8 cellular contexts compared by ENCODE assay signal in the genomic region with DNA sequence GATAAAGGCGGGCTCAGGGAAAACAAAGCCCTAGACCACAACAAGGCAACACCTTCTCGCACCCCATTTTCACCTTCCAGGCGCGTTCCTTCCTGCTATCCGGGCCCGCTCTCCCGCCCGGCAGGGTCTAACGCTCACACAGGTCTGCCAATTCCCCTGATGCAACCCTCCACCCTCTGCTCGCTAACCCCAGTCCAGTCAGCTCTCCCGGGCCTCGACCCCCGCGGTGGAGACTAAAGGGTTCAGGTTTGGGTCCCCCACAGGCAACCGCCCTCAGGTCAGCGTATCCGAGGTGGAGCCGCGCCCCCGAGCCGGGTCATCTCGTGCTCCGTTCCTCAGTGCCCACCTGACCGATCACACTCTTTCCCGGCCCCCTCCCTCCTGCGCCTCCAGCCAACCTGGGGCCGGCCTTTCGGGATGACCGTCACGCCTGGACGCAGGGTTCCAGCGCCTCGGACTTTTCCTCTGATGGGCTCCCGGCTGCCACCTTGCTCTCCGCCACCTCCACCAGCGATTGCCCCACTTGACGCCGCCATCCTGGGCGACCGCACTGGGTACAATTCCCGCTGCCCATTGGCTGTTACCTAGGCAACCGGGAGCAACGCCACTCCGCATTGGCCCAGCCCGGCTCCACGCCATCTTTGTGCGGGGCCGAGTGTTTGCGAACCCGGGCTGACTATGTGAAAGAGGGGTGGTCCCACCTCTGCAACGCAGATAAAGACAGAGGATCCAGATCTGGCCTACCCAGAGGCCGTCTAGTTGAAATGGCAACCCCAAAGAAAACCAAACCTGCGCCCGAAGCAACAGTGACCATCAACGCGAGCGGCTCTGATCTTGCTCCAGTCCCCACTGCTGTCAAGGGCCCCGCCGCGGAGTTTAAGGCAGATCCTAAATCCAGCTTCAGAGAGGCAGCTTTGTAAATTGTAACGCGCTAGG. TPM values are rescaled to one million over a fixed set of nuclear protein-coding genes. Genes with fewer than 3 reads are reported as not detected.
A peak's percentile ranks its signal among the peaks of the same experiment; 100 is the strongest.
DNase-seq lines count a peak whose midpoint lies in the region; ATAC-seq lines count a peak whose summit lies in the region.

Gene MORN4 (minus strand): TSS at position 552 of the 936 bp plus-strand sequence. CDS start 13,847 bp downstream, outside the sequence.

- peak within 1 kb of the TSS; percentile 93 for H3K9ac ChIP-seq in endocrine pancreas (ENCODE audit: control insufficient read depth, insufficient read depth, low read length)
- peak within 1 kb of the TSS; percentile 76 for H3K9ac ChIP-seq in mesendoderm (ENCODE audit: low read length)

- H3K79me1 ChIP-seq in mesendoderm (ENCODE audit: low read length): no peaks in the 10 kb centered on the region

- no peak within 1 kb of the TSS for H3K23ac ChIP-seq in mesendoderm (ENCODE audit: low read length)

- no peak within 1 kb of the TSS for H2BK5ac ChIP-seq in mesendoderm (ENCODE audit: low read length)

- H2BK120ac ChIP-seq in mesendoderm (ENCODE audit: low read depth, low read length): no peak within 1 kb of the TSS

- WGBS in mesendoderm (ENCODE audit: extremely low coverage, insufficient coverage, low lambda C conversion rate): no CpG with 5 or more reads among the region's 62 CpGs

- H3K4me1 Mint-ChIP-seq in CD4-positive, alpha-beta memory T cell: peaks cover 7 to 19% (median 14%) of the 10 kb centered on the region in 4 donors

- H3K27ac ChIP-seq in CD4-positive, alpha-beta memory T cell (ENCODE audit: low read depth, low read length): peak within 1 kb of the TSS; percentile 36
- peak within 1 kb of the TSS; percentile 51 for H3K27ac ChIP-seq in mesendoderm (ENCODE audit: low read depth, low read length)

- H3K4me1 ChIP-seq in CD4-positive, alpha-beta memory T cell (ENCODE audit: insufficient read depth, low read length): peaks cover 10% of the 10 kb centered on the region
- H3K4me1 ChIP-seq in endocrine pancreas (ENCODE audit: control insufficient read depth, insufficient read depth, low read length): no peaks in the 10 kb centered on the region
- H3K4me1 ChIP-seq in mesendoderm (ENCODE audit: control insufficient read depth, low read depth, low read length): no peaks in the 10 kb centered on the region

- H3K4me3 ChIP-seq in CD4-positive, alpha-beta memory T cell (ENCODE audit: low read length in 2 of 2): peak within 1 kb of the TSS; percentile 53 to 55
- H3K4me3 ChIP-seq in endocrine pancreas (ENCODE audit: control insufficient read depth, insufficient read depth, low read length) (peak within 1 kb of the TSS; percentile 74), mesendoderm (ENCODE audit: low read length) (peak within 1 kb of the TSS; percentile 55)

- peak; percentile 99 for ATAC-seq in GM19455 (IDR thresholded peaks at IDR 0.05; ENCODE audit: unreplicated experiment)
- ATAC-seq in HG03575 (IDR thresholded peaks at IDR 0.05; ENCODE audit: extremely low read depth, insufficient number of reproducible peaks, low FRiP score, unreplicated experiment): peak; percentile 63

- no peak within 1 kb of the TSS for H3K18ac ChIP-seq in mesendoderm (ENCODE audit: low read length)

- intact Hi-C loops in CD4-positive, alpha-beta memory T cell (cut with micrococcal nuclease): loop anchor here (1.0 to 5.0 kb wide), 4 partner anchors 54 to 206 kb away; partner anchors contain the start of genes AVPI1, EXOSC1, MMS19 and PGAM1

- POLR2A ChIA-PET in CD4-positive, alpha-beta memory T cell (lab: Charles Lee; ENCODE audit: partially characterized antibody): interaction anchor here (0.6 to 1.3 kb wide), 4 partner anchors 8 to 232 kb away, joined by 3 to 5 read pairs (median 4); partner anchors contain the start of gene RRP12

- peaks cover 0 to 5% of the 10 kb centered on the region in 2 donors for H3K36me3 Mint-ChIP-seq in CD4-positive, alpha-beta memory T cell

- H3K79me2 ChIP-seq in mesendoderm (ENCODE audit: control insufficient read depth, insufficient read depth, low read length): no peaks in the 10 kb centered on the region

- peak within 1 kb of the TSS; percentile 92 to 99 (median 97) for H3K4me3 Mint-ChIP-seq in CD4-positive, alpha-beta memory T cell

- H3K27me3 Mint-ChIP-seq in CD4-positive, alpha-beta memory T cell: no peaks in the 10 kb centered on the region

- H3K27ac Mint-ChIP-seq in CD4-positive, alpha-beta memory T cell: peak within 1 kb of the TSS; percentile 83 to 97 (median 91)

- no peak within 1 kb of the TSS for H3K4ac ChIP-seq in mesendoderm (ENCODE audit: low read depth, low read length)

- DNase-seq in CD4-positive, alpha-beta memory T cell: peak; percentile 91 to 92 (median 91)
- DNase-seq in NK-92 (lab: John Stamatoyannopoulos, UW; ENCODE audit: unreplicated experiment) (peak; percentile 23), mesendoderm (peak; percentile 97)
- DNase-seq in activated CD8-positive, alpha-beta memory T cell treated with anti-CD3 and anti-CD28 coated beads, Interleukin-2, amount 50 U/mL, for 24 hours (ENCODE audit: extremely low read depth): peak; percentile 77
- DNase-seq in stimulated activated CD8-positive, alpha-beta memory T cell treated with anti-CD3 and anti-CD28 coated beads, Interleukin-12 subunit alpha, Interleukin-12 subunit beta, amount 100 ng/mL, for 24 hours (ENCODE audit: extremely low read depth): peak; percentile 79

- peaks cover 0 to 4% (median 0%) of the 10 kb centered on the region in 8 donors for H3K9me3 Mint-ChIP-seq in CD4-positive, alpha-beta memory T cell

- no peaks in the 10 kb centered on the region for H3K9me3 ChIP-seq in CD4-positive, alpha-beta memory T cell (ENCODE audit: control insufficient read depth in 1 of 2, low read length in 2 of 2)
- no peaks in the 10 kb centered on the region for H3K9me3 ChIP-seq in endocrine pancreas (ENCODE audit: control insufficient read depth, low read length)

- H4K5ac ChIP-seq in mesendoderm (ENCODE audit: low read length): no peak within 1 kb of the TSS

- H3K36me3 ChIP-seq in CD4-positive, alpha-beta memory T cell (ENCODE audit: insufficient read depth, low read length): no peaks in the 10 kb centered on the region
- H3K36me3 ChIP-seq in endocrine pancreas (ENCODE audit: control insufficient read depth, insufficient read depth, low read length): no peaks in the 10 kb centered on the region
- H3K36me3 ChIP-seq in mesendoderm (ENCODE audit: control insufficient read depth, insufficient read depth, low read length): no peaks in the 10 kb centered on the region

- CTCF ChIA-PET in CD4-positive, alpha-beta memory T cell (lab: Charles Lee; ENCODE audit: partially characterized antibody): interaction anchor here (0.8 kb wide), 1 partner anchor 16 kb away, joined by 3 read pairs; no protein-coding TSS in a partner anchor

- H2BK15ac ChIP-seq in mesendoderm (replicated peaks; ENCODE audit: low read depth): no peak within 1 kb of the TSS

- H2AK5ac ChIP-seq in mesendoderm (ENCODE audit: low read length): no peak within 1 kb of the TSS

- H3K4me2 ChIP-seq in mesendoderm (ENCODE audit: low read length): peak within 1 kb of the TSS; percentile 73

- H4K8ac ChIP-seq in mesendoderm (ENCODE audit: low read depth, low read length): peak within 1 kb of the TSS; percentile 99

- H3K27me3 ChIP-seq in CD4-positive, alpha-beta memory T cell (ENCODE audit: insufficient read depth, low read length): no peaks in the 10 kb centered on the region
- H3K27me3 ChIP-seq in endocrine pancreas (ENCODE audit: control insufficient read depth, insufficient read depth, low read length): no peaks in the 10 kb centered on the region
- no peaks in the 10 kb centered on the region for H3K27me3 ChIP-seq in mesendoderm (ENCODE audit: insufficient read depth, low read length, poor library complexity)

- peak within 1 kb of the TSS; percentile 95 for H3K56ac ChIP-seq in mesendoderm (ENCODE audit: low read length)

RNA-seq across cellular contexts. Expression of gene MORN4, which starts in this region (rescaled TPM):
- 1 to 10 TPM; 2.1 to 3.0 TPM for total RNA-seq in CD4-positive, alpha-beta memory T cell
- 1 to 10 TPM in 1 of 2 donors, under 1 TPM in 1; 0.94 to 1.1 TPM for polyA plus RNA-seq in CD4-positive, alpha-beta memory T cell
- 6.9 TPM for polyA plus RNA-seq in mesendoderm (2013, experiment 1 of 2)
- 7.7 TPM for polyA plus RNA-seq in mesendoderm (2013, experiment 2 of 2)

Comparison
In these comparisons a context has a peak if more than half of its experiments do, and no peak if none do; other contexts are left out.
1. Peak in every context shown above with its lines: DNase-seq, ATAC-seq, H3K4me3 ChIP-seq and H3K27ac ChIP-seq.
2. DNase-seq: peak in every context shown above with its lines; median percentile 97 in mesendoderm; 91 in CD4-positive, alpha-beta memory T cell; 79 in stimulated activated CD8-positive, alpha-beta memory T cell treated with anti-CD3 and anti-CD28 coated beads, Interleukin-12 subunit alpha, Interleukin-12 subunit beta, amount 100 ng/mL, for 24 hours; 77 in activated CD8-positive, alpha-beta memory T cell treated with anti-CD3 and anti-CD28 coated beads, Interleukin-2, amount 50 U/mL, for 24 hours; 23 in NK-92.